Comparison of ENCODE assay signal across 2 cellular contexts in the genomic region with DNA sequence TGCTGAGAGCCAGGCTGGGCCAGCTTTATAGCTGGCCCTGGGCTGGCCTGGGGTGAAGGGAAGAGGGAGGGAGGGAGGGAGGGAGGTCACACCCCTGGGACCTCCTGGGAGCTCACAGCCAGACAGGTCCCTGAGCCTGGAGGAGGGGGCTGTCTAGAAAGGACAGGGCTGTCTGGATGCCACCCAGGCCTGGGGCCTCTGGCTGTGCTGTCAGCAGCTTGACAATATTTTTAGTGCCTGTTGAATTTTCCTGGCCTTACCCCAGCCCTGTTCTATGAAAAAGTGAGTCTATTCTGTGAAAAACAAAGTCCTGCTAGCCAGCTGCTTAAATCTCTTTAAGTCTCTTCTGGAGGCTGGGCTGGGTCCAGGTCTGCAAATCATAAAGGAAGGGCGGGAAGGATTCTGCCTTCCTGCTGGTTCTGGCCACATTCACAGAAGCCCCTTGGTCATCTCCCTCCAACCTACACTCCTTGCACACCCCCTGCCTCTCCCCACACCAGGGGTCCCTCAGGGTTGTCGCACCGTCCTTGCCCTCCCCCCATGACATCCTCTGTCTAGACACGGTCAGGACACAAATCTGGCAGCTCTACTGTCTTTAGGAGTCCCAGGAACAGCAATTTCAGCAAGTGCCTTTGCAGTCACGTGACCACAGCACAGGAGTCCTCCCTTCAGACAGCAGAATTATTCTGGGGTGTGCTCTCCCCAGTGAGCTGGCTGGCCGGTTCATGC.
TF ChIP-seq lines count a peak whose summit lies in the region.

Gene LEFTY2 (minus strand): TSS at position 1 of the 729 bp plus-strand sequence. CDS start 80 bp downstream, outside the sequence.

TF ChIP-seq in IMR-90, 13 proteins besides CTCF, POLR2A, EP300 and RAD21:
- TF ChIP-seq RCOR1 (IDR thresholded peaks at IDR 0.05; ENCODE audit: insufficient replicate concordance, low read length) = no peak
- TF ChIP-seq NFE2L2 (IDR thresholded peaks at IDR 0.05; ENCODE audit: low read depth, low read length) = no peak
- TF ChIP-seq, protein P1, sequence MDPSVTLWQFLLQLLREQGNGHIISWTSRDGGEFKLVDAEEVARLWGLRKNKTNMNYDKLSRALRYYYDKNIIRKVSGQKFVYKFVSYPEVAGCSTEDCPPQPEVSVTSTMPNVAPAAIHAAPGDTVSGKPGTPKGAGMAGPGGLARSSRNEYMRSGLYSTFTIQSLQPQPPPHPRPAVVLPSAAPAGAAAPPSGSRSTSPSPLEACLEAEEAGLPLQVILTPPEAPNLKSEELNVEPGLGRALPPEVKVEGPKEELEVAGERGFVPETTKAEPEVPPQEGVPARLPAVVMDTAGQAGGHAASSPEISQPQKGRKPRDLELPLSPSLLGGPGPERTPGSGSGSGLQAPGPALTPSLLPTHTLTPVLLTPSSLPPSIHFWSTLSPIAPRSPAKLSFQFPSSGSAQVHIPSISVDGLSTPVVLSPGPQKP (IDR thresholded peaks at IDR 0.05; ENCODE audit: borderline replicate concordance, low read depth, low read length) = no peak
- no peak for TF ChIP-seq CEBPB (IDR thresholded peaks at IDR 0.05; ENCODE audit: low read depth, low read length)
- TF ChIP-seq, protein P2, sequence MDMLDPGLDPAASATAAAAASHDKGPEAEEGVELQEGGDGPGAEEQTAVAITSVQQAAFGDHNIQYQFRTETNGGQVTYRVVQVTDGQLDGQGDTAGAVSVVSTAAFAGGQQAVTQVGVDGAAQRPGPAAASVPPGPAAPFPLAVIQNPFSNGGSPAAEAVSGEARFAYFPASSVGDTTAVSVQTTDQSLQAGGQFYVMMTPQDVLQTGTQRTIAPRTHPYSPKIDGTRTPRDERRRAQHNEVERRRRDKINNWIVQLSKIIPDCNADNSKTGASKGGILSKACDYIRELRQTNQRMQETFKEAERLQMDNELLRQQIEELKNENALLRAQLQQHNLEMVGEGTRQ (IDR thresholded peaks at IDR 0.05; ENCODE audit: low read depth, low read length) = peak; percentile 51; the same call in 1 of the 2 replicates
- TF ChIP-seq MXI1 (IDR thresholded peaks at IDR 0.05; ENCODE audit: borderline replicate concordance, low read depth, low read length) = no peak
- TF ChIP-seq MAFK (IDR thresholded peaks at IDR 0.05; ENCODE audit: low read depth, low read length) = no peak
TF ChIP-seq in IMR-90: peak in this region for 1.

TF ChIP-seq in K562, 482 proteins besides CTCF, POLR2A, EP300 and RAD21:
- TF ChIP-seq KDM1A (IDR thresholded peaks at IDR 0.05) (0 out of 4 replicates have a peak, but pooled peaks of 1 of the 2 experiments have one; percentile 26), SAP30 (IDR thresholded peaks at IDR 0.05; ENCODE audit: borderline replicate concordance, insufficient read depth, low read depth, low read length, poor library complexity, severe bottlenecking) (no peak), TOE1 (IDR thresholded peaks at IDR 0.05; ENCODE audit: borderline replicate concordance) (peak; percentile 98), TOE1 (CRISPR knock-in tag; IDR thresholded peaks at IDR 0.05; ENCODE audit: borderline replicate concordance, low read depth) (no peak), THAP12 (CRISPR knock-in tag; IDR thresholded peaks at IDR 0.05) (0 out of 2 replicates have a peak, but pooled peaks have one; percentile 53), RAD51 (IDR thresholded peaks at IDR 0.05; ENCODE audit: borderline replicate concordance, low read depth) (peak; percentile 98), ZNF263 (CRISPR knock-in tag; IDR thresholded peaks at IDR 0.05; ENCODE audit: borderline replicate concordance) (peak; percentile 86), TFE3 (CRISPR knock-in tag; IDR thresholded peaks at IDR 0.05) (peak; percentile 98), ZBTB34 (CRISPR knock-in tag; IDR thresholded peaks at IDR 0.05) (no peak), ZBTB7A (IDR thresholded peaks at IDR 0.05; ENCODE audit: borderline replicate concordance, control insufficient read depth, low read depth, low read length) (no peak), USF1 (CRISPR knock-in tag; IDR thresholded peaks at IDR 0.05) (peak; percentile 88), CBFA2T2 (conservative IDR thresholded peaks at IDR 0.05) (peak; percentile 84), BHLHE40 (IDR thresholded peaks at IDR 0.05; ENCODE audit: low read length) (peak; percentile 79)
- TF ChIP-seq, protein P3, sequence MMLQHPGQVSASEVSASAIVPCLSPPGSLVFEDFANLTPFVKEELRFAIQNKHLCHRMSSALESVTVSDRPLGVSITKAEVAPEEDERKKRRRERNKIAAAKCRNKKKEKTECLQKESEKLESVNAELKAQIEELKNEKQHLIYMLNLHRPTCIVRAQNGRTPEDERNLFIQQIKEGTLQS (IDR thresholded peaks at IDR 0.05) = no peak
- TF ChIP-seq, protein P3 (CRISPR knock-in tag; conservative IDR thresholded peaks at IDR 0.05) = no peak
- TF ChIP-seq, protein P4, sequence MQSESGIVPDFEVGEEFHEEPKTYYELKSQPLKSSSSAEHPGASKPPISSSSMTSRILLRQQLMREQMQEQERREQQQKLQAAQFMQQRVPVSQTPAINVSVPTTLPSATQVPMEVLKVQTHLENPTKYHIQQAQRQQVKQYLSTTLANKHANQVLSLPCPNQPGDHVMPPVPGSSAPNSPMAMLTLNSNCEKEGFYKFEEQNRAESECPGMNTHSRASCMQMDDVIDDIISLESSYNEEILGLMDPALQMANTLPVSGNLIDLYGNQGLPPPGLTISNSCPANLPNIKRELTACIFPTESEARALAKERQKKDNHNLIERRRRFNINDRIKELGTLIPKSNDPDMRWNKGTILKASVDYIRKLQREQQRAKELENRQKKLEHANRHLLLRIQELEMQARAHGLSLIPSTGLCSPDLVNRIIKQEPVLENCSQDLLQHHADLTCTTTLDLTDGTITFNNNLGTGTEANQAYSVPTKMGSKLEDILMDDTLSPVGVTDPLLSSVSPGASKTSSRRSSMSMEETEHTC (IDR thresholded peaks at IDR 0.05) = peak; percentile 67; the same call in 1 of the 2 replicates
- TF ChIP-seq, protein P2 (CRISPR knock-in tag; IDR thresholded peaks at IDR 0.05) = peak; percentile 89
